9 cellular contexts compared by ENCODE assay signal in the genomic region with DNA sequence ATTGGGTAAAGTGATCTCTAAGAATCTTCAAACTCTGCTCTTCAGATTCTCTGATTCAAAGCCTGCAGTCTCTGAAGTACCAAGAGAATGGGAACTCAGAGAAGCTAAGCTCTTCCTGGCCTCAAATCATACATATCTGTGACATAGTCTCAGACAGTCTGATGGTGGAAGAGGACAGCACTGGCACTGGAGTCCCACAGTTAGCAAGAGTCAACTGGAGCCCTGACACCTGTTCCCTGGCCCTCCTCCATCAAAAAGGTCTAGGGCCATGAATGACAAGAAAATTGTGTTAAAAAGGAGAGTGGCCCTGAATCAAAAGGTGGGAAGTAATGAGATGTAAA. TPM values are rescaled to one million over a fixed set of nuclear protein-coding genes. Genes with fewer than 3 reads are reported as not detected.
DNase-seq lines count a peak whose midpoint lies in the region; ATAC-seq and TF ChIP-seq lines count a peak whose summit lies in the region.
"Had no signal": no experiment of that assay in that cellular context is flagged by ENCODE, and none has a peak within 500 bp of the region (broad histone marks: within the 10 kb centered on the region; RNA-seq: fewer than 3 reads in every experiment).

No MANE protein-coding gene starts in this region.

- no peaks in the 10 kb centered on the region for H3K4me1 ChIP-seq in transverse colon

- peak; percentile 53 for TF ChIP-seq POLR2A in transverse colon (IDR thresholded peaks at IDR 0.05)

- peak overlapping the region; percentile 65 for H3K4me3 Mint-ChIP-seq in activated T-cell treated with anti-CD3 and anti-CD28 coated beads, Interleukin-2, amount 50 U/mL, for 4 hours
- peak overlapping the region; percentile 56 for H3K4me3 Mint-ChIP-seq in activated CD4-positive, alpha-beta memory T cell treated with anti-CD3 and anti-CD28 coated beads for 36 hours

- peak overlapping the region; percentile 35 to 65 (median 44) for H3K27ac ChIP-seq in transverse colon

- peaks cover 6% of the 10 kb centered on the region for H3K27me3 ChIP-seq in transverse colon

- no peak overlapping the region for H3K4me3 ChIP-seq in transverse colon

- CTCF ChIA-PET in activated CD4-positive, alpha-beta memory T cell treated with anti-CD3 and anti-CD28 coated beads for 36 hours (lab: Charles Lee), result interaction anchor here (0.8 to 11.6 kb wide), 16 partner anchors 17 to 572 kb away, joined by 3 to 390 read pairs (median 4); no protein-coding TSS in a partner anchor

- peaks cover 13% of the 10 kb centered on the region for H3K36me3 Mint-ChIP-seq in activated T-cell treated with anti-CD3 and anti-CD28 coated beads, Interleukin-2, amount 50 U/mL, for 4 hours (ENCODE audit: insufficient read depth)
- peaks cover 9% of the 10 kb centered on the region for H3K36me3 Mint-ChIP-seq in activated CD4-positive, alpha-beta memory T cell treated with anti-CD3 and anti-CD28 coated beads for 36 hours

- POLR2A ChIA-PET in activated CD4-positive, alpha-beta memory T cell treated with anti-CD3 and anti-CD28 coated beads for 36 hours (lab: Charles Lee), result interaction anchor here (0.6 to 10.8 kb wide), 18 partner anchors 10 to 496 kb away, joined by 3 to 517 read pairs (median 4); a partner anchor contains a TSS

- TF ChIP-seq CTCF in transverse colon (IDR thresholded peaks at IDR 0.05), result no peak

- intact Hi-C loops in activated CD4-positive, alpha-beta memory T cell treated with anti-CD3 and anti-CD28 coated beads for 36 hours (cut with micrococcal nuclease), result loop anchor here (1.0 to 10.0 kb wide), 10 partner anchors 8 to 1254 kb away; a partner anchor contains a TSS
- intact Hi-C loops in transverse colon (cut with DNase I; ENCODE audit: low total_unique reads), result loop anchor here (10.0 kb wide), 1 partner anchor 1046 kb away; no protein-coding TSS in a partner anchor

- no peak for TF ChIP-seq EP300 in transverse colon (IDR thresholded peaks at IDR 0.05; ENCODE audit: low read depth)

- H3K27ac Mint-ChIP-seq in activated CD4-positive, alpha-beta memory T cell treated with anti-CD3 and anti-CD28 coated beads for 36 hours, result peak overlapping the region; percentile 100

- ATAC-seq in activated T-cell treated with anti-CD3 and anti-CD28 coated beads, Interleukin-2, amount 50 U/mL, for 4 hours, result peak; percentile 16 to 20
- ATAC-seq in HG03045 (IDR thresholded peaks at IDR 0.05; ENCODE audit: unreplicated experiment), result peak; percentile 33

- H3K9me3 ChIP-seq in transverse colon, result no peaks in the 10 kb centered on the region

- in situ Hi-C loops in transverse colon (cut with MboI; ENCODE audit: low pct_ligation_motif_present in 1 of 4, low pct_unique_long_range_greater_than_20kb in 1 of 4, low sequenced_read_pairs in 3 of 4), result no loop called here

- H3K27me3 Mint-ChIP-seq in activated T-cell treated with anti-CD3 and anti-CD28 coated beads, Interleukin-2, amount 50 U/mL, for 4 hours (ENCODE audit: low read depth), result no peaks in the 10 kb centered on the region
- H3K27me3 Mint-ChIP-seq in activated CD4-positive, alpha-beta memory T cell treated with anti-CD3 and anti-CD28 coated beads for 36 hours, result no peaks in the 10 kb centered on the region

- DNase-seq in activated T-cell treated with anti-CD3 and anti-CD28 coated beads, Interleukin-2, amount 50 U/mL, for 4 hours, result no peak
- DNase-seq in activated T-cell treated with anti-CD3 and anti-CD28 coated beads, Interleukin-2, amount 50 U/mL, for 1 hour, result no peak
- no peak for DNase-seq in activated CD4-positive, alpha-beta memory T cell treated with anti-CD3 and anti-CD28 coated beads for 36 hours
- no peak for DNase-seq in transverse colon
- no peak for DNase-seq in NCI-H526 (lab: John Stamatoyannopoulos, UW)
- DNase-seq in putamen (ENCODE audit: low spot score), result no peak
- no peak for DNase-seq in cortex of kidney (lab: John Stamatoyannopoulos, UW)

- H3K36me3 ChIP-seq in transverse colon, result no peaks in the 10 kb centered on the region

- H3K9me3 Mint-ChIP-seq in activated T-cell treated with anti-CD3 and anti-CD28 coated beads, Interleukin-2, amount 50 U/mL, for 4 hours, result no peaks in the 10 kb centered on the region
- H3K9me3 Mint-ChIP-seq in activated CD4-positive, alpha-beta memory T cell treated with anti-CD3 and anti-CD28 coated beads for 36 hours, result no peaks in the 10 kb centered on the region

- H3K4me1 Mint-ChIP-seq in activated T-cell treated with anti-CD3 and anti-CD28 coated beads, Interleukin-2, amount 50 U/mL, for 4 hours (ENCODE audit: low read depth), result peaks cover 97% of the 10 kb centered on the region
- H3K4me1 Mint-ChIP-seq in activated CD4-positive, alpha-beta memory T cell treated with anti-CD3 and anti-CD28 coated beads for 36 hours (ENCODE audit: low read depth), result peaks cover 97% of the 10 kb centered on the region

RNA-seq across cellular contexts. Expression of a gene that starts 37.7 kb away (rescaled TPM):
- 10 to 100 TPM; 18.0 to 30.0 (median 25.2) TPM for total RNA-seq in activated T-cell treated with anti-CD3 and anti-CD28 coated beads, Interleukin-2, amount 50 U/mL, for 4 hours
- total RNA-seq in activated CD4-positive, alpha-beta memory T cell treated with anti-CD3 and anti-CD28 coated beads for 36 hours, result not detected
- total RNA-seq in transverse colon, result not detected
- total RNA-seq: T-helper 2 cell treated with Interferon-gamma antibody and Interleukin-4, amounts not matched to agents 100 ng/mL and 5 ng/mL, for 36 hours had no signal

RNA-seq across cellular contexts. Expression of a gene that starts 46.4 kb away (rescaled TPM):
- 1 to 10 TPM; 6.7 to 8.3 (median 8.0) TPM for total RNA-seq in activated T-cell treated with anti-CD3 and anti-CD28 coated beads, Interleukin-2, amount 50 U/mL, for 4 hours
- 10 to 100 TPM in 1 of 2 experiments, 1 to 10 TPM in 1; 9.5 to 11.0 TPM for total RNA-seq in activated CD4-positive, alpha-beta memory T cell treated with anti-CD3 and anti-CD28 coated beads for 36 hours
- total RNA-seq in transverse colon, result 10 to 100 TPM in 1 of 4 donors, 1 to 10 TPM in 3; 2.9 to 10.2 (median 4.5) TPM

RNA-seq across cellular contexts. Expression of a gene that starts 59.2 kb away (rescaled TPM):
- 10 to 100 TPM in 1 of 3 donors, 1 to 10 TPM in 2; 6.6 to 11.7 (median 9.2) TPM for total RNA-seq in activated T-cell treated with anti-CD3 and anti-CD28 coated beads, Interleukin-2, amount 50 U/mL, for 4 hours
- not detected for total RNA-seq in activated CD4-positive, alpha-beta memory T cell treated with anti-CD3 and anti-CD28 coated beads for 36 hours
- not detected for total RNA-seq in transverse colon
- total RNA-seq: T-helper 2 cell treated with Interferon-gamma antibody and Interleukin-4, amounts not matched to agents 100 ng/mL and 5 ng/mL, for 36 hours had no signal

Comparison
In these comparisons a context has a peak if more than half of its experiments do, and no peak if none do; other contexts are left out.
1. RNA of a gene that starts 37.7 kb away (total RNA-seq): 18.0 to 30.0 TPM in activated T-cell treated with anti-CD3 and anti-CD28 coated beads, Interleukin-2, amount 50 U/mL, for 4 hours; not detected in activated CD4-positive, alpha-beta memory T cell treated with anti-CD3 and anti-CD28 coated beads for 36 hours and not detected in transverse colon; every median in the first group is over 10 times any median in the second.
2. RNA of a gene that starts 59.2 kb away (total RNA-seq): 6.6 to 11.7 TPM in activated T-cell treated with anti-CD3 and anti-CD28 coated beads, Interleukin-2, amount 50 U/mL, for 4 hours; not detected in activated CD4-positive, alpha-beta memory T cell treated with anti-CD3 and anti-CD28 coated beads for 36 hours and not detected in transverse colon; every median in the first group is over 4 times any median in the second.